ENCODE assay signal across 24 cellular contexts in the genomic region with DNA sequence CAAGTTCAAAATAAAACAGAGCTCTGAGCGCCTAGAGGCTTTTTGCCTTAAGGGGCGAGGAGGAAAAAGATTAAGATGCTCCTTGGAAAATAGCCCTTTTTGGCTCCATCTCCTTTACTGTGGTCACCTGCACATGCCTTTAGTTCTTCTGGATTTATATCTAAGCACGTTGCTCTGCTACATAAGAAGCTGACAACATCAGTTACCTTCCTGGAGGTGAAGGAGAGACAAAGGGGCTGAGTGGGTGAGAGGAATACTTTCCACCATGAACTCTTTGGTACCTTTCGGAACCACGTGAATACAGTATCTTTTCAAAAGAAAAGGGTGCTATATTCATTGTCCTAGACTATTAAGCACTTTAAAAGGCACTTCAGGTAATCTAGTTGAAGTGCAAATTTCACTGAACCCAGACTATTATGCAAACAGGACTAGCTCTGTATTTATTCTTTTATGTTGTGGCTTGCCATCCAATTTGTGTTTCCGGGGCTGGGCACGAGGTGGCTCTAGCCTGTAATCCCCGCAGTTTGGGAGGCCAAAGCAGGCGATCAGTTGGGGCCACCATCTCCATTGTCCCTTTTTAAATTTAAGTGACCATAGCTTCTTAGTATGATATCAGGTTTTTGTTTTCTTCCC.
A peak's percentile ranks its signal among the peaks of the same experiment; 100 is the strongest.
DNase-seq lines count a peak whose midpoint lies in the region; ATAC-seq lines count a peak whose summit lies in the region.
"Had no signal": no experiment of that assay in that cellular context is flagged by ENCODE, and none has a peak within 500 bp of the region (broad histone marks: within the 10 kb centered on the region; RNA-seq: fewer than 3 reads in every experiment).

No MANE protein-coding gene starts in this region.

- peak; percentile 98 for DNase-seq in DMS79 treated with DMSO at 0.1 percent for 48 hours (lab: John Stamatoyannopoulos, UW)
- DNase-seq in NCI-H187 (lab: John Stamatoyannopoulos, UW) = peak; percentile 17 to 31
- DNase-seq in NCI-H69 (lab: John Stamatoyannopoulos, UW) = peak; percentile 76
- no peak for DNase-seq in iPS DF 6.9 (ENCODE audit: low read depth, low spot score)
- no peak for DNase-seq in DMS 273 (lab: John Stamatoyannopoulos, UW; ENCODE audit: unreplicated experiment)
- no peak for DNase-seq in cardiac septum (ENCODE audit: low spot score)
- DNase-seq in activated naive CD4-positive, alpha-beta T cell treated with Interleukin-2 at 50 U/mL for 16 hours = no peak
- DNase-seq: activated CD4-positive, alpha-beta T cell treated with anti-CD3 and anti-CD28 coated beads for 1 hour; activated CD8-positive, alpha-beta T cell treated with anti-CD3 and anti-CD28 coated beads for 36 hours; activated naive CD8-positive, alpha-beta T cell treated with anti-CD3 and anti-CD28 coated beads, Interleukin-2, amount 10 ng/mL, durations not matched to agents 7 days and 5 days; central memory CD4-positive, alpha-beta T cell; HFFc6; left cardiac atrium; mesenchymal stem cell; naive B cell; NCI-H2029 treated with DMSO at 0.1 percent for 48 hours; NCI-H82; nucleus accumbens; PC-9; SHP77; stimulated activated naive CD8-positive, alpha-beta T cell treated with anti-CD3 and anti-CD28 coated beads, Interleukin-15, amount 100 ng/mL, for 72 hours; tibial artery had no signal

- peak overlapping the region; percentile 67 for H3K27ac ChIP-seq in iPS DF 6.9 (ENCODE audit: low read length)
- H3K27ac ChIP-seq: C4-2B, PC-9, tibial artery had no signal

- intact Hi-C loops in cardiac septum (cut with DNase I) = no loop called here

- no peak for ATAC-seq in GM19397 (IDR thresholded peaks at IDR 0.05; ENCODE audit: unreplicated experiment)
- ATAC-seq: activated CD8-positive, alpha-beta T cell treated with anti-CD3 and anti-CD28 coated beads for 36 hours; left cardiac atrium; stimulated activated naive CD8-positive, alpha-beta T cell treated with anti-CD3 and anti-CD28 coated beads, Interleukin-15, amount 100 ng/mL, for 72 hours had no signal

- no CpG with 5 or more reads among the region's 9 CpGs for WGBS in iPS DF 6.9 (ENCODE audit: insufficient coverage, insufficient read length)

- peaks cover 6% of the 10 kb centered on the region for H3K4me1 ChIP-seq in iPS DF 6.9 (ENCODE audit: control insufficient read depth, insufficient read depth, low read length)
- H3K4me1 ChIP-seq: tibial artery had no signal

- no peaks in the 10 kb centered on the region for H3K27me3 ChIP-seq in iPS DF 6.9 (ENCODE audit: control insufficient read depth, insufficient read depth, low read length)
- H3K27me3 ChIP-seq: tibial artery had no signal

- H3K4me3 ChIP-seq in iPS DF 6.9 (ENCODE audit: low read length) = no peak overlapping the region
- H3K4me3 ChIP-seq: PC-9, tibial artery had no signal

- no peaks in the 10 kb centered on the region for H3K36me3 ChIP-seq in iPS DF 6.9 (ENCODE audit: control insufficient read depth, insufficient read depth, low read length)
- H3K36me3 ChIP-seq: tibial artery had no signal

- no peaks in the 10 kb centered on the region for H3K9me3 ChIP-seq in iPS DF 6.9 (ENCODE audit: control insufficient read depth, insufficient read depth, low read length)
- H3K9me3 ChIP-seq: tibial artery had no signal

Comparison
In these comparisons a context has a peak if more than half of its experiments do, and no peak if none do; other contexts are left out.
1. DNase-seq: peak in DMS79 treated with DMSO at 0.1 percent for 48 hours (single experiment), NCI-H187 (2 of 2) and NCI-H69 (single experiment); none in iPS DF 6.9 (single experiment), DMS 273 (single experiment), cardiac septum (single experiment) and activated naive CD4-positive, alpha-beta T cell treated with Interleukin-2 at 50 U/mL for 16 hours (single experiment).